ENCODE assay signal across 8 cellular contexts in genomic region chr7:98284335-98285036, GRCh38. TPM values are rescaled to one million over a fixed set of nuclear protein-coding genes. Genes with fewer than 3 reads are reported as not detected.
A peak's percentile ranks its signal among the peaks of the same experiment; 100 is the strongest.
DNase-seq lines count a peak whose midpoint lies in the region; ATAC-seq, FAIRE-seq and TF ChIP-seq lines count a peak whose summit lies in the region.

No MANE protein-coding gene starts in this region.

- H3K79me2 ChIP-seq in mammary epithelial cell (ENCODE audit: insufficient read depth, low read length) = peaks cover 75% of the 10 kb centered on the region

- H2AFZ ChIP-seq in mammary epithelial cell (ENCODE audit: low read depth, low read length) = no peak overlapping the region

- intact Hi-C loops in mammary epithelial cell (cut with micrococcal nuclease) (loop anchor here (10.0 kb wide), 1 partner anchor 180 kb away; the partner anchor contains the start of gene LMTK2), spleen (cut with DNase I; ENCODE audit: low total_unique reads) (no loop called here)

- POLR2A ChIA-PET in AG04450 (lab: Yijun Ruan, JAX) = no interaction called here

- H3K4me3 ChIP-seq in AG04450 (ENCODE audit: low read depth, low read length) (peak overlapping the region; percentile 90), mammary epithelial cell (replicated peaks in 1 of 3; ENCODE audit: insufficient read depth in 1 of 3, low read depth in 2 of 3, low read length in 3 of 3) (peak overlapping the region in 2 of 3 experiments; percentile 35 to 81), spleen (peak overlapping the region; percentile 60 to 94 (median 80))

- no peaks in the 10 kb centered on the region for H4K20me1 ChIP-seq in mammary epithelial cell (ENCODE audit: insufficient read depth, low read length)

- H3K9me3 ChIP-seq in AG04450 (ENCODE audit: control insufficient read depth, insufficient read depth, low read length) (no peaks in the 10 kb centered on the region; the same call in 1 of the 2 replicates), mammary epithelial cell (replicated peaks; ENCODE audit: insufficient read depth, low read length) (no peaks in the 10 kb centered on the region), spleen (no peaks in the 10 kb centered on the region)

- ATAC-seq in HG02938 (IDR thresholded peaks at IDR 0.05; ENCODE audit: unreplicated experiment) = no peak

- dilution Hi-C loops in mammary epithelial cell (cut with HindIII; ENCODE audit: low sequenced_read_pairs) = no loop called here

- FAIRE-seq in HTR-8/SVneo (lab: Jason Lieb, UNC) = no peak

- no peak for TF ChIP-seq POLR2A in spleen (IDR thresholded peaks at IDR 0.05)

- TF ChIP-seq CTCF in AG04450 (IDR thresholded peaks at IDR 0.05; ENCODE audit: low read depth, low read length) (no peak), mammary epithelial cell (conservative IDR thresholded peaks at IDR 0.05 in 1 of 2, IDR thresholded peaks at IDR 0.05 in 1 of 2; ENCODE audit: extremely low read depth in 1 of 2, insufficient read depth in 1 of 2, low read depth in 1 of 2, low read length in 2 of 2) (no peak), spleen (IDR thresholded peaks at IDR 0.05 in 8 of 11, conservative IDR thresholded peaks at IDR 0.05 in 3 of 11) (peak in 2 of 11 experiments; percentile 5 to 16)

- DNase-seq in AG04450 (ENCODE audit: low read depth, low spot score) = no peak
- DNase-seq in HT1080 (ENCODE audit: low read depth) = peak; percentile 90
- DNase-seq in mammary epithelial cell = peak; percentile 37
- peak; percentile 92 for DNase-seq in spleen
- DNase-seq in NCI-H524 (lab: John Stamatoyannopoulos, UW) = no peak
- DNase-seq in HTR-8/SVneo (ENCODE audit: insufficient read length, low spot score) = no peak

- 51% methylated on average over 5 of the region's 20 CpGs for WGBS in mammary epithelial cell (ENCODE audit: low coverage, missing lambda C conversion rate)
- WGBS in spleen, 5 donors = 27 to 40% (median 30%) methylated on average over 9 to 20 of the region's 20 CpGs

- no TSS peak for BruUV-seq in mammary epithelial cell (replicated peaks; lab: Mats Ljungman, UMichigan)

- peak overlapping the region; percentile 97 for H3K4me2 ChIP-seq in mammary epithelial cell (ENCODE audit: insufficient read depth, low read depth, low read length)

- peaks cover 4% of the 10 kb centered on the region for H3K36me3 ChIP-seq in mammary epithelial cell (ENCODE audit: insufficient read depth, low read length)
- H3K36me3 ChIP-seq in spleen = peaks cover 0 to 66% (median 5%) of the 10 kb centered on the region in 6 donors

- H3K4me1 ChIP-seq in mammary epithelial cell (ENCODE audit: insufficient read depth, low read length) (peaks cover 72% of the 10 kb centered on the region), spleen (peaks cover 54 to 89% (median 81%) of the 10 kb centered on the region in 6 donors)

- H3K9ac ChIP-seq in mammary epithelial cell (ENCODE audit: insufficient read depth, low read length) = no peak overlapping the region

- CTCF ChIA-PET in AG04450 (lab: Charles Lee) = interaction anchor here (0.7 kb wide), 1 partner anchor 17 kb away, joined by 3 read pairs; no protein-coding TSS in a partner anchor
- CTCF ChIA-PET in mammary epithelial cell (lab: Charles Lee; ENCODE audit: low non-redundant PET) = no interaction called here

- in situ Hi-C loops in mammary epithelial cell (cut with MboI; ENCODE audit: low sequenced_read_pairs in 2 of 2) = loop anchor here (25.0 kb wide), 1 partner anchor 553 kb away; no protein-coding TSS in a partner anchor

- H3K27ac ChIP-seq in AG04450 (ENCODE audit: low read depth, low read length) (peak overlapping the region; percentile 52), mammary epithelial cell (ENCODE audit: insufficient read depth, low read depth, low read length) (no peak overlapping the region), layer of hippocampus (ENCODE audit: low read depth, low read length) (peak overlapping the region; percentile 86), spleen (peak overlapping the region; percentile 27 to 98 (median 94))

- H3K27me3 ChIP-seq in AG04450 (ENCODE audit: control insufficient read depth, insufficient read depth, low read length) (no peaks in the 10 kb centered on the region), mammary epithelial cell (ENCODE audit: insufficient read depth, low read length) (no peaks in the 10 kb centered on the region), layer of hippocampus (ENCODE audit: control insufficient read depth, insufficient read depth, low read length) (no peaks in the 10 kb centered on the region), spleen (replicated peaks in 1 of 7) (no peaks in the 10 kb centered on the region)

RNA-seq across cellular contexts. Expression of gene BRI3, which starts 3.0 kb away (rescaled TPM):
- polyA plus RNA-seq in AG04450 (2011; rRNA removed) = 91.9 and 104 TPM in 2 replicates
- polyA minus RNA-seq in AG04450 (2011; rRNA and poly(A)+ RNA removed) = 47.8 and 68.2 TPM in 2 replicates
- 86.4 and 131 TPM in 2 replicates for total RNA-seq in HT1080 (2014; rRNA removed; shearing (Covaris generic))
- polyA plus RNA-seq in HT1080 (2015; cell fraction: cytosol; rRNA removed) = 82.0 and 98.4 TPM in 2 replicates
- 23.1 and 24.0 TPM in 2 replicates for polyA plus RNA-seq in HT1080 (2015; cell fraction: nucleus; rRNA removed)
- 100 to 1,000 TPM in 1 of 2 donors, 10 to 100 TPM in 1; 24.5 to 158 TPM for total RNA-seq in mammary epithelial cell
- 43.1 TPM for polyA plus RNA-seq in mammary epithelial cell
- 113 TPM for polyA minus RNA-seq in mammary epithelial cell
- total RNA-seq in spleen = 100 to 1,000 TPM in 4 of 7 donors, 10 to 100 TPM in 3; 59.3 to 264 (median 191) TPM
- 100 to 1,000 TPM in 2 of 3 donors, 10 to 100 TPM in 1; 100.0 to 229 (median 164) TPM for polyA plus RNA-seq in spleen

RNA-seq across cellular contexts. Expression of gene TECPR1, which starts 32.5 kb away (rescaled TPM):
- polyA plus RNA-seq in AG04450 (2011; rRNA removed) (3.5 and 5.0 TPM in 2 replicates), mammary epithelial cell (1.6 TPM), spleen (10 to 100 TPM in 2 of 3 donors, 1 to 10 TPM in 1; 8.4 to 26.1 (median 14.3) TPM)
- 5.7 and 7.5 TPM in 2 replicates for polyA minus RNA-seq in AG04450 (2011; rRNA and poly(A)+ RNA removed)
- 16.4 and 17.0 TPM in 2 replicates for total RNA-seq in HT1080 (2014; rRNA removed; shearing (Covaris generic))
- polyA plus RNA-seq in HT1080 (2015; cell fraction: cytosol; rRNA removed) = 6.7 and 8.4 TPM in 2 replicates
- 25.5 and 29.0 TPM in 2 replicates for polyA plus RNA-seq in HT1080 (2015; cell fraction: nucleus; rRNA removed)
- total RNA-seq in mammary epithelial cell (10 to 100 TPM; 13.2 to 14.6 TPM), spleen (10 to 100 TPM; 19.0 to 86.4 (median 46.1) TPM)
- 1.1 TPM for polyA minus RNA-seq in mammary epithelial cell

Comparison
In these comparisons a context has a peak if more than half of its experiments do, and no peak if none do; other contexts are left out.
1. DNase-seq: peak in HT1080 (single experiment), mammary epithelial cell (single experiment) and spleen (single experiment); none in AG04450 (single experiment), NCI-H524 (0 of 2) and HTR-8/SVneo (single experiment).
2. Peak in every context shown above with its lines, with median percentiles within 50 percentile points of each other: H3K4me3 ChIP-seq.